In the genomic region with DNA sequence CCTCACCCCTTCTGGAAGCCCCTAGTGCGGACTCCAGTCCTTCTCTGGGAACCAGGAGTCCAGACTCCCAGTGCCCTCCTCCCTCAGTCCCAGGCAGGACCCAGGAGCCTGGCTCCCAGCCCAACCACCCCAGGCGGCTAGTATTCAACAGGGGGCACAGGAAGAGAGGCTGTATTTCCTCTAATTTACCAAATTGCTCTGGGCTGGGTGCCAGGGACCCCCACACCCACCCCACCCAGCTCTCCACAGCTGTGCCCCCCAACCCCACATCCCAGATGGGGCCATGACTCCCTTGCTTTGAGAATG, we compare ENCODE assay signal across 33 cellular contexts. TPM values are rescaled to one million over a fixed set of nuclear protein-coding genes. Genes with fewer than 3 reads are reported as not detected.
DNase-seq lines count a peak whose midpoint lies in the region; ATAC-seq, FAIRE-seq and TF ChIP-seq lines count a peak whose summit lies in the region.
"Had no signal": no experiment of that assay in that cellular context is flagged by ENCODE, and none has a peak within 500 bp of the region (broad histone marks: within the 10 kb centered on the region; RNA-seq: fewer than 3 reads in every experiment).

No MANE protein-coding gene starts in this region.

- in situ Hi-C loops in K562 (cut with MboI) = no loop called here

- H3K79me2 ChIP-seq in K562 (ENCODE audit: control insufficient read depth, insufficient read depth, low read length) (peaks cover 37% of the 10 kb centered on the region), neural cell (replicated peaks; ENCODE audit: insufficient read depth, low read length) (peaks cover 4% of the 10 kb centered on the region)

- no peak overlapping the region for H3K27ac Mint-ChIP-seq in CD4-positive, alpha-beta T cell
- H3K27ac Mint-ChIP-seq: activated B cell treated with CpG ODN at 0.5 μM for 24 hours had no signal

- H3K36me3 ChIP-seq in HEK293 (ENCODE audit: control insufficient read depth in 2 of 2, insufficient read depth in 1 of 2, low read length in 2 of 2) (no peaks in the 10 kb centered on the region), K562 (ENCODE audit: control insufficient read depth, insufficient read depth, low read length) (peaks cover 4% of the 10 kb centered on the region; the same call in 2 of the 3 replicates), neural cell (ENCODE audit: insufficient read depth, low read length) (no peaks in the 10 kb centered on the region)
- H3K36me3 ChIP-seq: left lung, prostate gland, sigmoid colon had no signal

- no peak overlapping the region for H3K4me3 ChIP-seq in HEK293 (ENCODE audit: low read depth, low read length)
- no peak overlapping the region for H3K4me3 ChIP-seq in K562
- H3K4me3 ChIP-seq in neural cell (ENCODE audit: low read length) = peak overlapping the region; percentile 94
- H3K4me3 ChIP-seq: prostate gland, sigmoid colon had no signal

- no peaks in the 10 kb centered on the region for H3K36me3 Mint-ChIP-seq in CD4-positive, alpha-beta T cell (ENCODE audit: low read depth)
- H3K36me3 Mint-ChIP-seq: natural killer cell treated with Interleukin-12 subunit alpha and Interleukin-12 subunit beta and Interleukin-15 and Interleukin-18, amount 100 ng/mL, for 72 hours had no signal

- H3K4me2 ChIP-seq in K562 (ENCODE audit: insufficient read depth, low read length) = peak overlapping the region; percentile 97; the same call in 1 of the 2 replicates
- no peak overlapping the region for H3K4me2 ChIP-seq in neural cell (ENCODE audit: low read length)

- H4K20me1 ChIP-seq in K562 (replicated peaks; ENCODE audit: control insufficient read depth, insufficient read depth, low read length) (peaks cover 10% of the 10 kb centered on the region), neural cell (ENCODE audit: insufficient read depth) (no peaks in the 10 kb centered on the region)

- POLR2A ChIA-PET in CD4-positive, alpha-beta T cell (lab: Charles Lee) = no interaction called here
- POLR2A ChIA-PET in HEK293 (lab: Yijun Ruan, JAX) (no interaction called here), K562 (lab: Yijun Ruan, JAX) (no interaction called here)

- H3K9me3 Mint-ChIP-seq in CD4-positive, alpha-beta T cell = no peaks in the 10 kb centered on the region
- H3K9me3 Mint-ChIP-seq: activated naive CD8-positive, alpha-beta T cell treated with anti-CD3 and anti-CD28 coated beads, Interleukin-2, amount 10 ng/mL, durations not matched to agents 7 days and 5 days; type B pancreatic cell had no signal

- peaks cover 39% of the 10 kb centered on the region for H3K27me3 Mint-ChIP-seq in CD4-positive, alpha-beta T cell

- H3K27ac ChIP-seq in CD4-positive, alpha-beta T cell (ENCODE audit: low read depth, low read length) = no peak overlapping the region
- H3K27ac ChIP-seq in HEK293 (ENCODE audit: extremely low read depth, low read depth, low read length) (no peak overlapping the region), K562 (ENCODE audit: extremely low read depth, low read depth, low read length) (no peak overlapping the region), neural cell (ENCODE audit: low read length) (no peak overlapping the region)
- H3K27ac ChIP-seq: KMS-11, left lung, prostate gland, sigmoid colon had no signal

- no peak for DNase-seq in CD4-positive, alpha-beta T cell
- DNase-seq in K562 (ENCODE audit: extremely low read depth in 1 of 4, low spot score in 3 of 4) = no peak
- DNase-seq in hepatic stellate cell (ENCODE audit: low spot score) = no peak
- no peak for DNase-seq in stimulated activated CD4-positive, alpha-beta T cell treated with anti-CD3 and anti-CD28 coated beads, Interleukin-4, amount 100 ng/mL, for 4 hours
- no peak for DNase-seq in NCI-H128 (lab: John Stamatoyannopoulos, UW; ENCODE audit: unreplicated experiment)
- DNase-seq: activated B cell treated with CpG ODN at 0.5 μM for 24 hours; activated CD4-positive, alpha-beta T cell treated with anti-CD3 and anti-CD28 coated beads, Interleukin-2, amount 50 U/mL, for 48 hours; activated CD8-positive, alpha-beta memory T cell treated with anti-CD3 and anti-CD28 coated beads, Interleukin-2, amount 50 U/mL, for 4 hours; activated naive CD8-positive, alpha-beta T cell treated with anti-CD3 and anti-CD28 coated beads, Interleukin-2, amount 10 ng/mL, durations not matched to agents 7 days and 5 days; effector CD8-positive, alpha-beta T cell; erythroblast; foreskin melanocyte; GDM1; hippocampal formation; immature natural killer cell; left lung; NCI-H1694 treated with DMSO at 0.1 percent for 48 hours; NCI-H2171 treated with DMSO at 0.1 percent for 48 hours; NCI-H526; sigmoid colon; stimulated activated CD4-positive, alpha-beta T cell treated with anti-CD3 and anti-CD28 coated beads, Interleukin-15, amount 100 ng/mL, for 24 hours; stimulated activated CD8-positive, alpha-beta memory T cell treated with anti-CD3 and anti-CD28 coated beads, Interleukin-4, amount 100 ng/mL, for 48 hours; T1000 had no signal

- no peak for ATAC-seq in CD4-positive, alpha-beta T cell (ENCODE audit: poor library complexity)
- ATAC-seq in K562 = no peak
- ATAC-seq in HG02884 (IDR thresholded peaks at IDR 0.05; ENCODE audit: unreplicated experiment) = no peak
- ATAC-seq: left lung; natural killer cell treated with Interleukin-12 subunit alpha and Interleukin-12 subunit beta and Interleukin-15 and Interleukin-18, amount 100 ng/mL, for 72 hours had no signal

- intact Hi-C loops in CD4-positive, alpha-beta T cell (cut with DNase I, micrococcal nuclease) = loop anchor here in 1 of 2 experiments (5.0 kb wide), 1 partner anchor 35 kb away; a partner anchor contains a TSS
- intact Hi-C loops in K562 (cut with micrococcal nuclease) = loop anchor here (10.0 kb wide), 2 partner anchors 72 to 98 kb away; a partner anchor contains a TSS

- H3K4me1 ChIP-seq in HEK293 (ENCODE audit: control insufficient read depth, insufficient read depth, low read length) (peaks cover 12% of the 10 kb centered on the region), K562 (replicated peaks in 1 of 2; ENCODE audit: control insufficient read depth in 2 of 2, insufficient read depth in 2 of 2, low read length in 2 of 2) (peaks cover 39 to 83% of the 10 kb centered on the region in 2 experiments)
- H3K4me1 ChIP-seq: prostate gland had no signal

- peaks cover 50% of the 10 kb centered on the region for H3K4me1 Mint-ChIP-seq in CD4-positive, alpha-beta T cell (ENCODE audit: low read depth)

- no peaks in the 10 kb centered on the region for H3K9me1 ChIP-seq in K562 (ENCODE audit: control insufficient read depth, insufficient read depth, low read length)

- peak overlapping the region; percentile 90 for H3K4me3 Mint-ChIP-seq in CD4-positive, alpha-beta T cell

- H3K27me3 ChIP-seq in CD4-positive, alpha-beta T cell (ENCODE audit: control insufficient read depth, insufficient read depth, low read length) = peaks cover 34% of the 10 kb centered on the region
- no peaks in the 10 kb centered on the region for H3K27me3 ChIP-seq in K562 (ENCODE audit: control insufficient read depth in 2 of 2, insufficient read depth in 2 of 2, low read length in 2 of 2)
- H3K27me3 ChIP-seq in neural cell (ENCODE audit: insufficient read depth, low read depth, low read length) = peaks cover 24% of the 10 kb centered on the region

- TF ChIP-seq CTCF in CD4-positive, alpha-beta T cell (IDR thresholded peaks at IDR 0.05) = no peak
- TF ChIP-seq CTCF in HEK293 (tag by site-specific recombination; IDR thresholded peaks at IDR 0.05) (no peak), K562 (IDR thresholded peaks at IDR 0.05 in 2 of 3, conservative IDR thresholded peaks at IDR 0.05 in 1 of 3; ENCODE audit: insufficient read depth in 2 of 3, low read depth in 1 of 3, low read length in 3 of 3) (no peak), neural cell (IDR thresholded peaks at IDR 0.05; ENCODE audit: poor library complexity, severe bottlenecking) (no peak)

- no peaks in the 10 kb centered on the region for H3F3A ChIP-seq in neural cell (ENCODE audit: insufficient read depth, low read length, poor library complexity, severe bottlenecking)

- TF ChIP-seq POLR2A in K562 (conservative IDR thresholded peaks at IDR 0.05) = no peak

- WGBS in K562 (ENCODE audit: insufficient coverage, low coverage, missing lambda C conversion rate) = no CpG with 5 or more reads among the region's 2 CpGs

- no peaks in the 10 kb centered on the region for H3K9me2 ChIP-seq in neural cell (ENCODE audit: insufficient read depth, low read length)

- BruUV-seq in K562 (replicated peaks; lab: Mats Ljungman, UMichigan) = no TSS peak

- CTCF ChIA-PET in CD4-positive, alpha-beta T cell (lab: Charles Lee) = no interaction called here
- CTCF ChIA-PET in HEK293 (lab: Yijun Ruan, JAX) = no interaction called here
- CTCF ChIA-PET in K562 (lab: Yijun Ruan, JAX; ENCODE audit: low intra/inter-chr PET ratio) = no interaction called here

- TF ChIP-seq EP300 in K562 (IDR thresholded peaks at IDR 0.05; ENCODE audit: low read length) (no peak), neural cell (conservative IDR thresholded peaks at IDR 0.05; ENCODE audit: poor library complexity, severe bottlenecking) (no peak)

- TF ChIP-seq RAD21 in K562 (CRISPR knock-in tag; conservative IDR thresholded peaks at IDR 0.05 in 1 of 2, IDR thresholded peaks at IDR 0.05 in 1 of 2) (no peak), neural cell (conservative IDR thresholded peaks at IDR 0.05) (no peak)

- no peak for FAIRE-seq in K562 (lab: Jason Lieb, UNC)
- FAIRE-seq: H1 had no signal

- H3K9me3 ChIP-seq in CD4-positive, alpha-beta T cell (ENCODE audit: control insufficient read depth, low read length) = no peaks in the 10 kb centered on the region
- no peaks in the 10 kb centered on the region for H3K9me3 ChIP-seq in HEK293 (ENCODE audit: control insufficient read depth, insufficient read depth, low read depth, low read length)
- no peaks in the 10 kb centered on the region for H3K9me3 ChIP-seq in K562 (replicated peaks; ENCODE audit: control insufficient read depth, insufficient read depth, low read depth, low read length)
- no peaks in the 10 kb centered on the region for H3K9me3 ChIP-seq in neural cell (ENCODE audit: low read length)
- H3K9me3 ChIP-seq: left lung, prostate gland, sigmoid colon had no signal

- H3K9ac ChIP-seq in K562 (ENCODE audit: insufficient read depth in 1 of 2, low read depth in 2 of 2, low read length in 2 of 2) (peak overlapping the region in 1 of 2 experiments; percentile 96; a peak in 3 of 4 replicates), neural cell (ENCODE audit: low read length) (no peak overlapping the region)

- H2AFZ ChIP-seq in K562 (ENCODE audit: low read depth, low read length) = no peak overlapping the region
- H2AFZ ChIP-seq in neural cell (ENCODE audit: low read depth, low read length) = no peak overlapping the region

RNA-seq across cellular contexts. Expression of a gene that starts 3.4 kb away (rescaled TPM):
- under 1 TPM in 1 of 2 experiments, not detected in 1; 0.06 TPM for total RNA-seq in CD4-positive, alpha-beta T cell
- total RNA-seq in K562 (2011; cell fraction: chromatin; rRNA removed; ENCODE audit: low replicate concordance) = 10.1 and 29.7 TPM in 2 replicates
- total RNA-seq in K562 (2011; cell fraction: nucleolus; rRNA removed) = 20.7 and 23.5 TPM in 2 replicates
- total RNA-seq in K562 (2011; cell fraction: nucleoplasm; rRNA removed) = 16.9 and 17.3 TPM in 2 replicates
- total RNA-seq in K562 (2014; rRNA removed) = 4.7 and 5.3 TPM in 2 replicates
- 0.86 and 0.98 TPM in 2 replicates for total RNA-seq in K562 (2014; rRNA removed; fragmentation: Illumina TruSeq; extraction: Trizol)
- total RNA-seq in K562 (2015; rRNA removed; fragmentation: Illumina TruSeq; extraction: Trizol) = 1.8 and 2.7 TPM in 2 replicates
- 24.7 and 31.5 TPM in 2 replicates for total RNA-seq in K562 (2021)
- polyA plus RNA-seq in K562 (2011; rRNA removed) = 0.95 and 2.5 TPM in 2 replicates
- polyA plus RNA-seq in K562 (2011; cell fraction: cytosol; rRNA removed) = 2.4 and 3.0 TPM in 2 replicates
- 10.1 and 14.4 TPM in 2 replicates for polyA plus RNA-seq in K562 (2011; cell fraction: nucleus; rRNA removed)
- 12.9 and 14.4 TPM in 2 replicates for polyA plus RNA-seq in K562 (2012)
- polyA plus RNA-seq in K562 (2014; fragmentation: Illumina TruSeq; extraction: Trizol) = 7.5 and 12.0 TPM in 2 replicates
- polyA plus RNA-seq in K562 (2014; fragmentation: Nextera tagmentation; extraction: Ambion mirVana) = under 1 TPM; 0.32 to 0.55 TPM
- 5.3 and 5.6 TPM in 2 replicates for polyA plus RNA-seq in K562 (2014; rRNA removed)
- 1.9 and 2.3 TPM in 2 replicates for polyA minus RNA-seq in K562 (2011; rRNA and poly(A)+ RNA removed)
- 15.0 and 18.7 TPM in 2 replicates for polyA minus RNA-seq in K562 (2011; cell fraction: cytosol; rRNA and poly(A)+ RNA removed)
- polyA minus RNA-seq in K562 (2011; cell fraction: nucleus; rRNA and poly(A)+ RNA removed) = 7.8 and 8.8 TPM in 2 replicates
- 1.8 and 2.8 TPM in 2 replicates for polyA plus RNA-seq in neural cell
- polyA minus RNA-seq in neural cell = 8.5 and 8.7 TPM in 2 replicates
- polyA plus RNA-seq: immature natural killer cell had no signal

RNA-seq across cellular contexts. Expression of a gene that starts 5.5 kb away (rescaled TPM):
- total RNA-seq in CD4-positive, alpha-beta T cell = 10 to 100 TPM; 32.2 to 39.6 TPM
- 108 and 202 TPM in 2 replicates for total RNA-seq in K562 (2011; cell fraction: chromatin; rRNA removed; ENCODE audit: low replicate concordance)
- total RNA-seq in K562 (2011; cell fraction: nucleolus; rRNA removed) = 194 and 232 TPM in 2 replicates
- 218 and 234 TPM in 2 replicates for total RNA-seq in K562 (2011; cell fraction: nucleoplasm; rRNA removed)
- 54.2 and 66.1 TPM in 2 replicates for total RNA-seq in K562 (2014; rRNA removed)
- total RNA-seq in K562 (2014; rRNA removed; fragmentation: Illumina TruSeq; extraction: Trizol) = 49.1 and 52.5 TPM in 2 replicates
- total RNA-seq in K562 (2015; rRNA removed; fragmentation: Illumina TruSeq; extraction: Trizol) = 58.5 and 60.6 TPM in 2 replicates
- total RNA-seq in K562 (2021) = 133 and 138 TPM in 2 replicates
- 82.9 and 185 TPM in 2 replicates for polyA plus RNA-seq in K562 (2011; rRNA removed)
- polyA plus RNA-seq in K562 (2011; cell fraction: cytosol; rRNA removed) = 130 and 145 TPM in 2 replicates
- 95.0 and 123 TPM in 2 replicates for polyA plus RNA-seq in K562 (2011; cell fraction: nucleus; rRNA removed)
- polyA plus RNA-seq in K562 (2012) = 104 and 182 TPM in 2 replicates
- polyA plus RNA-seq in K562 (2014; fragmentation: Illumina TruSeq; extraction: Trizol) = 165 and 185 TPM in 2 replicates
- 10 to 100 TPM in 1 of 2 experiments, 1 to 10 TPM in 1; 6.1 to 11.1 TPM for polyA plus RNA-seq in K562 (2014; fragmentation: Nextera tagmentation; extraction: Ambion mirVana)
- 75.0 and 76.4 TPM in 2 replicates for polyA plus RNA-seq in K562 (2014; rRNA removed)
- polyA minus RNA-seq in K562 (2011; rRNA and poly(A)+ RNA removed) = 42.4 and 68.6 TPM in 2 replicates
- 60.7 and 117 TPM in 2 replicates for polyA minus RNA-seq in K562 (2011; cell fraction: cytosol; rRNA and poly(A)+ RNA removed)
- 10.4 and 21.3 TPM in 2 replicates for polyA minus RNA-seq in K562 (2011; cell fraction: nucleus; rRNA and poly(A)+ RNA removed)
- 42.3 and 46.9 TPM in 2 replicates for polyA plus RNA-seq in neural cell
- polyA minus RNA-seq in neural cell = 31.2 and 41.4 TPM in 2 replicates

RNA-seq across cellular contexts. Expression of a gene that starts 32.7 kb away (rescaled TPM):
- not detected for total RNA-seq in CD4-positive, alpha-beta T cell
- not detected in 2 replicates for total RNA-seq in K562 (2011; cell fraction: chromatin; rRNA removed; ENCODE audit: low replicate concordance)
- not detected in 2 replicates for total RNA-seq in K562 (2011; cell fraction: nucleolus; rRNA removed)
- not detected in 2 replicates for total RNA-seq in K562 (2011; cell fraction: nucleoplasm; rRNA removed)
- total RNA-seq in K562 (2014; rRNA removed) = not detected in 2 replicates
- total RNA-seq in K562 (2014; rRNA removed; fragmentation: Illumina TruSeq; extraction: Trizol) = not detected in 2 replicates
- not detected in 2 replicates for total RNA-seq in K562 (2015; rRNA removed; fragmentation: Illumina TruSeq; extraction: Trizol)
- not detected in 2 replicates for total RNA-seq in K562 (2021)
- 0.19 TPM in 1 of 2 replicates, not detected in the other for polyA plus RNA-seq in K562 (2011; rRNA removed)
- 0.07 and 0.09 TPM in 2 replicates for polyA plus RNA-seq in K562 (2011; cell fraction: cytosol; rRNA removed)
- not detected in 2 replicates for polyA plus RNA-seq in K562 (2011; cell fraction: nucleus; rRNA removed)
- 0.22 and 0.46 TPM in 2 replicates for polyA plus RNA-seq in K562 (2012)
- 0.28 TPM in 1 of 2 replicates, not detected in the other for polyA plus RNA-seq in K562 (2014; fragmentation: Illumina TruSeq; extraction: Trizol)
- under 1 TPM in 1 of 2 experiments, not detected in 1; 0.14 TPM for polyA plus RNA-seq in K562 (2014; fragmentation: Nextera tagmentation; extraction: Ambion mirVana)
- 0.07 TPM in 1 of 2 replicates, not detected in the other for polyA plus RNA-seq in K562 (2014; rRNA removed)
- 0.21 TPM in 2 replicates for polyA minus RNA-seq in K562 (2011; rRNA and poly(A)+ RNA removed)
- polyA minus RNA-seq in K562 (2011; cell fraction: cytosol; rRNA and poly(A)+ RNA removed) = not detected in 2 replicates
- polyA minus RNA-seq in K562 (2011; cell fraction: nucleus; rRNA and poly(A)+ RNA removed) = not detected in 2 replicates
- polyA plus RNA-seq in neural cell = not detected in 2 replicates
- polyA minus RNA-seq in neural cell = not detected in 2 replicates
- total RNA-seq: activated B cell treated with CpG ODN at 0.5 μM for 24 hours, chondrocyte, H1, left lung, mononuclear cell, sigmoid colon had no signal
- polyA plus RNA-seq: immature natural killer cell had no signal

RNA-seq across cellular contexts. Expression of a gene that starts 33.1 kb away (rescaled TPM):
- total RNA-seq in CD4-positive, alpha-beta T cell = 10 to 100 TPM in 1 of 2 experiments, 1 to 10 TPM in 1; 9.4 to 11.0 TPM
- 29.3 and 59.3 TPM in 2 replicates for total RNA-seq in K562 (2011; cell fraction: chromatin; rRNA removed; ENCODE audit: low replicate concordance)
- total RNA-seq in K562 (2011; cell fraction: nucleolus; rRNA removed) = 38.5 and 49.2 TPM in 2 replicates
- 33.1 and 37.4 TPM in 2 replicates for total RNA-seq in K562 (2011; cell fraction: nucleoplasm; rRNA removed)
- total RNA-seq in K562 (2014; rRNA removed) (2.3 and 5.1 TPM in 2 replicates), K562 (2014; rRNA removed; fragmentation: Illumina TruSeq; extraction: Trizol) (0.96 and 1.9 TPM in 2 replicates), K562 (2015; rRNA removed; fragmentation: Illumina TruSeq; extraction: Trizol) (2.5 and 4.3 TPM in 2 replicates), K562 (2021) (7.9 and 8.8 TPM in 2 replicates)
- polyA plus RNA-seq in K562 (2011; rRNA removed) (6.6 and 12.4 TPM in 2 replicates), K562 (2014; fragmentation: Illumina TruSeq; extraction: Trizol) (4.7 and 5.0 TPM in 2 replicates), K562 (2014; fragmentation: Nextera tagmentation; extraction: Ambion mirVana) (under 1 TPM; 0.66 to 0.67 TPM), K562 (2014; rRNA removed) (7.2 and 7.8 TPM in 2 replicates), neural cell (4.2 and 11.7 TPM in 2 replicates)
- 9.7 and 10.7 TPM in 2 replicates for polyA plus RNA-seq in K562 (2011; cell fraction: cytosol; rRNA removed)
- 52.1 and 58.7 TPM in 2 replicates for polyA plus RNA-seq in K562 (2011; cell fraction: nucleus; rRNA removed)
- polyA plus RNA-seq in K562 (2012) = 5.2 and 12.0 TPM in 2 replicates
- 3.8 and 5.5 TPM in 2 replicates for polyA minus RNA-seq in K562 (2011; rRNA and poly(A)+ RNA removed)
- polyA minus RNA-seq in K562 (2011; cell fraction: cytosol; rRNA and poly(A)+ RNA removed) = 10.0 and 12.9 TPM in 2 replicates
- 8.5 and 16.0 TPM in 2 replicates for polyA minus RNA-seq in K562 (2011; cell fraction: nucleus; rRNA and poly(A)+ RNA removed)
- polyA minus RNA-seq in neural cell = 8.9 and 17.0 TPM in 2 replicates

RNA-seq across cellular contexts. Expression of a gene that starts 49.0 kb away (rescaled TPM):
- total RNA-seq in CD4-positive, alpha-beta T cell = 10 to 100 TPM; 21.4 to 21.7 TPM
- total RNA-seq in K562 (2011; cell fraction: chromatin; rRNA removed; ENCODE audit: low replicate concordance) = 26.3 and 57.2 TPM in 2 replicates
- total RNA-seq in K562 (2011; cell fraction: nucleolus; rRNA removed) = 42.0 and 43.3 TPM in 2 replicates
- 29.6 and 33.7 TPM in 2 replicates for total RNA-seq in K562 (2011; cell fraction: nucleoplasm; rRNA removed)
- 44.0 and 48.7 TPM in 2 replicates for total RNA-seq in K562 (2014; rRNA removed)
- 20.4 and 21.2 TPM in 2 replicates for total RNA-seq in K562 (2014; rRNA removed; fragmentation: Illumina TruSeq; extraction: Trizol)
- 47.2 and 50.6 TPM in 2 replicates for total RNA-seq in K562 (2015; rRNA removed; fragmentation: Illumina TruSeq; extraction: Trizol)
- 87.2 and 88.2 TPM in 2 replicates for total RNA-seq in K562 (2021)
- 22.2 and 22.4 TPM in 2 replicates for polyA plus RNA-seq in K562 (2011; rRNA removed)
- polyA plus RNA-seq in K562 (2011; cell fraction: cytosol; rRNA removed) = 20.0 and 52.3 TPM in 2 replicates
- 13.5 and 20.7 TPM in 2 replicates for polyA plus RNA-seq in K562 (2011; cell fraction: nucleus; rRNA removed)
- polyA plus RNA-seq in K562 (2012) = 26.6 and 47.2 TPM in 2 replicates
- 24.5 and 44.3 TPM in 2 replicates for polyA plus RNA-seq in K562 (2014; fragmentation: Illumina TruSeq; extraction: Trizol)
- 1 to 10 TPM; 1.5 to 2.6 TPM for polyA plus RNA-seq in K562 (2014; fragmentation: Nextera tagmentation; extraction: Ambion mirVana)
- polyA plus RNA-seq in K562 (2014; rRNA removed) = 51.4 and 55.4 TPM in 2 replicates
- polyA minus RNA-seq in K562 (2011; rRNA and poly(A)+ RNA removed) = 11.4 and 14.9 TPM in 2 replicates
- 25.1 and 33.2 TPM in 2 replicates for polyA minus RNA-seq in K562 (2011; cell fraction: cytosol; rRNA and poly(A)+ RNA removed)
- 12.3 and 17.1 TPM in 2 replicates for polyA minus RNA-seq in K562 (2011; cell fraction: nucleus; rRNA and poly(A)+ RNA removed)
- polyA plus RNA-seq in neural cell = 10.6 and 11.8 TPM in 2 replicates
- 17.1 and 17.8 TPM in 2 replicates for polyA minus RNA-seq in neural cell
